1 cellular context compared by ENCODE assay signal in genomic region chr15:70033529-70034140, GRCh38.
TF ChIP-seq lines count a peak whose summit lies in the region.

No MANE protein-coding gene starts in this region.

TF ChIP-seq in HEK293, 187 proteins besides CTCF, POLR2A, EP300 and RAD21 (continued from another document and continues in another):
- TF ChIP-seq ZSCAN18 (tag by site-specific recombination; IDR thresholded peaks at IDR 0.05) (no peak), ZNF560 (tag by site-specific recombination; IDR thresholded peaks at IDR 0.05; ENCODE audit: borderline replicate concordance) (no peak), FEZF1 (tag by site-specific recombination; IDR thresholded peaks at IDR 0.05) (peak; percentile 75), ZNF280C (tag by site-specific recombination; IDR thresholded peaks at IDR 0.05) (no peak), KLF8 (tag by site-specific recombination; IDR thresholded peaks at IDR 0.05) (no peak), ZNF664 (tag by site-specific recombination; IDR thresholded peaks at IDR 0.05) (no peak), ZSCAN4 (tag by site-specific recombination; IDR thresholded peaks at IDR 0.05) (no peak; the same call in 1 of the 2 replicates), OSR2 (tag by site-specific recombination; IDR thresholded peaks at IDR 0.05) (peak; percentile 95), ZNF488 (tag by site-specific recombination; IDR thresholded peaks at IDR 0.05) (peak; percentile 84), ZBTB1 (tag by site-specific recombination; IDR thresholded peaks at IDR 0.05) (peak; percentile 86; the same call in 1 of the 2 replicates), ZNF112 (tag by site-specific recombination; IDR thresholded peaks at IDR 0.05) (no peak), ZNF660 (tag by site-specific recombination; IDR thresholded peaks at IDR 0.05) (no peak), GLIS2 (tag by site-specific recombination; IDR thresholded peaks at IDR 0.05) (peak; percentile 80), ZSCAN16 (tag by site-specific recombination; IDR thresholded peaks at IDR 0.05) (no peak), ZNF639 (tag by site-specific recombination; IDR thresholded peaks at IDR 0.05) (no peak), ZNF521 (tag by site-specific recombination; IDR thresholded peaks at IDR 0.05) (no peak), REST (tag by site-specific recombination; IDR thresholded peaks at IDR 0.05) (no peak), ZNF175 (tag by site-specific recombination; IDR thresholded peaks at IDR 0.05) (no peak), ZNF335 (tag by site-specific recombination; conservative IDR thresholded peaks at IDR 0.05) (peak; percentile 53; the same call in 1 of the 2 replicates), EGR2 (tag by site-specific recombination; IDR thresholded peaks at IDR 0.05; ENCODE audit: low read depth) (peak; percentile 82), ZNF433 (tag by site-specific recombination; IDR thresholded peaks at IDR 0.05; ENCODE audit: low read depth) (no peak), ZNF776 (tag by site-specific recombination; IDR thresholded peaks at IDR 0.05; ENCODE audit: borderline replicate concordance) (no peak), GFI1B (tag by site-specific recombination; IDR thresholded peaks at IDR 0.05) (0 out of 2 replicates have a peak, but pooled peaks have one; percentile 32), ZNF366 (tag by site-specific recombination; conservative IDR thresholded peaks at IDR 0.05) (peak; percentile 26; the same call in 1 of the 2 replicates), HIC1 (tag by site-specific recombination; IDR thresholded peaks at IDR 0.05) (no peak), KLF10 (tag by site-specific recombination; IDR thresholded peaks at IDR 0.05) (peak; percentile 77), ZFHX2 (tag by site-specific recombination; conservative IDR thresholded peaks at IDR 0.05) (peak; percentile 89), ZNF837 (tag by site-specific recombination; IDR thresholded peaks at IDR 0.05) (no peak), SALL2 (tag by site-specific recombination; IDR thresholded peaks at IDR 0.05; ENCODE audit: borderline replicate concordance) (no peak), ZNF747 (tag by site-specific recombination; IDR thresholded peaks at IDR 0.05) (no peak), ZBTB7A (tag by site-specific recombination; IDR thresholded peaks at IDR 0.05; ENCODE audit: low read depth) (no peak), ZNF140 (tag by site-specific recombination; IDR thresholded peaks at IDR 0.05) (no peak), ZNF658 (tag by site-specific recombination; IDR thresholded peaks at IDR 0.05) (no peak), ZNF768 (tag by site-specific recombination; IDR thresholded peaks at IDR 0.05) (no peak), SP7 (tag by site-specific recombination; IDR thresholded peaks at IDR 0.05) (peak; percentile 100), ZNF596 (tag by site-specific recombination; IDR thresholded peaks at IDR 0.05) (0 out of 2 replicates have a peak, but pooled peaks have one; percentile 19), GLIS1 (tag by site-specific recombination; IDR thresholded peaks at IDR 0.05) (peak; percentile 92), ZNF18 (tag by site-specific recombination; IDR thresholded peaks at IDR 0.05) (peak; percentile 59; the same call in 1 of the 2 replicates), ZNF670 (tag by site-specific recombination; IDR thresholded peaks at IDR 0.05; ENCODE audit: low read depth) (no peak), ZNF426 (tag by site-specific recombination; IDR thresholded peaks at IDR 0.05) (no peak), PRDM6 (tag by site-specific recombination; IDR thresholded peaks at IDR 0.05) (peak; percentile 70), BCL11A (tag by site-specific recombination; IDR thresholded peaks at IDR 0.05; ENCODE audit: low read depth) (0 out of 2 replicates have a peak, but pooled peaks have one; percentile 49), ZNF571 (tag by site-specific recombination; IDR thresholded peaks at IDR 0.05) (no peak), MEIS1 (CRISPR knock-in tag; IDR thresholded peaks at IDR 0.05; ENCODE audit: borderline replicate concordance) (no peak), ZBTB49 (tag by site-specific recombination; IDR thresholded peaks at IDR 0.05; ENCODE audit: low read depth) (no peak), IKZF3 (tag by site-specific recombination; IDR thresholded peaks at IDR 0.05) (peak; percentile 68), SP3 (tag by site-specific recombination; IDR thresholded peaks at IDR 0.05) (no peak), ZNF416 (tag by site-specific recombination; IDR thresholded peaks at IDR 0.05) (no peak)
